ENCODE assay signal across 8 cellular contexts in the genomic region with DNA sequence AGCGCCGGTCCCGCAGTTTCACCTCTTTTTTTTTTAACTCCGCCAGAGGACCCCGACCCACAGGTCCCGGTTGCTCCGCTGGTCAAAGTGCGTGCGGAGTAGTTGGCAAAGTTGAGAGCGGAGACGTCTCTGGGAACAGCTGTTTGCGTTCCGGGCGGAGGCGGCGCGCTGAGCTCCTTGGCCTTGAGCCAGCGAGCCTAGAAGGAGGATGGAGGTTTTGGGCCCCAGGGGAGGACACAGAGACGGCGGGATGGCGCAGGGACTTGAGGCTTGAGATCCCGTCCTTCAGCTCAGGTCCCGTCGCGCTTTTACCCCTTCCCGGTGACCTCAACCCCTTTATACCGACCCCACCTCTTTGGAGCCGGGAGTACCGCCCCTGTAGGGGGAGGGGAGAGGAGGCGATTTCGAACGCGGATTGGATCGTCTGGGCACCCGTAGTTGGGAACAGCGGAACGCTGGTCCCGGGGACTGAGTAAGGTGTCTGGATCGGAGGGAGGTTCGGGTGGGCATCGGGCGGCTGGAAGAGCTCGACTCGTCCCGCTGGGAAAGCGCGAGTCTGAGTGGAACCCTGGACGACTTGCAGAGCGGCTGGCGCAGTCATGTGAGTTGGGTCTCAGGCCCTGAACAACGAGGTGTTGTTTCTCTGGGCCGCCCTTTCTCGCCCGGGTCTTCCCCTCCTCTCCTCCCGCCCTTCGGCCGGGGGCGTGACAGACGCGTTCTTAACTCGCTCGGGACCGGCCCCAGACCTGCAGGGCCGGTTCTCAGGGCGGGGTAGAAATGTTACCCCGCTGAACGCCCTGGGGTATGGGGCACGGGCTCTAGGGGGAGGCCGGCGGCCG. TPM values are rescaled to one million over a fixed set of nuclear protein-coding genes. Genes with fewer than 3 reads are reported as not detected.
DNase-seq lines count a peak whose midpoint lies in the region; ATAC-seq and TF ChIP-seq lines count a peak whose summit lies in the region.

A gene with protein sequence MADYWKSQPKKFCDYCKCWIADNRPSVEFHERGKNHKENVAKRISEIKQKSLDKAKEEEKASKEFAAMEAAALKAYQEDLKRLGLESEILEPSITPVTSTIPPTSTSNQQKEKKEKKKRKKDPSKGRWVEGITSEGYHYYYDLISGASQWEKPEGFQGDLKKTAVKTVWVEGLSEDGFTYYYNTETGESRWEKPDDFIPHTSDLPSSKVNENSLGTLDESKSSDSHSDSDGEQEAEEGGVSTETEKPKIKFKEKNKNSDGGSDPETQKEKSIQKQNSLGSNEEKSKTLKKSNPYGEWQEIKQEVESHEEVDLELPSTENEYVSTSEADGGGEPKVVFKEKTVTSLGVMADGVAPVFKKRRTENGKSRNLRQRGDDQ (plus strand): TSS at position 435 of the 839 bp plus-strand sequence. CDS start 165 bp downstream, at position 600.

- peak within 1 kb of the TSS; percentile 85 for H3K4me2 ChIP-seq in mammary epithelial cell (ENCODE audit: insufficient read depth, low read depth, low read length)

- peak within 1 kb of the TSS; percentile 98 to 100 (median 100) for H3K4me3 Mint-ChIP-seq in immature natural killer cell

- peaks cover 25% of the 10 kb centered on the region for H3K4me1 ChIP-seq in mammary epithelial cell (ENCODE audit: insufficient read depth, low read length)

- TF ChIP-seq CTCF in WI38 (IDR thresholded peaks at IDR 0.05; ENCODE audit: low read depth, low read length) (no peak), mammary epithelial cell (conservative IDR thresholded peaks at IDR 0.05 in 1 of 2, IDR thresholded peaks at IDR 0.05 in 1 of 2; ENCODE audit: extremely low read depth in 1 of 2, insufficient read depth in 1 of 2, low read depth in 1 of 2, low read length in 2 of 2) (peak in 1 of 2 donors; percentile 27)

- H4K20me1 ChIP-seq in mammary epithelial cell (ENCODE audit: insufficient read depth, low read length), result no peaks in the 10 kb centered on the region

- peaks cover 40 to 46% of the 10 kb centered on the region in 2 donors for H3K4me1 Mint-ChIP-seq in immature natural killer cell

- H3K36me3 Mint-ChIP-seq in immature natural killer cell, result peaks cover 0 to 10% (median 2%) of the 10 kb centered on the region in 3 donors

- H3K27me3 Mint-ChIP-seq in immature natural killer cell (ENCODE audit: low read depth in 3 of 3), result peaks cover 21 to 35% (median 28%) of the 10 kb centered on the region in 3 donors

- no peaks in the 10 kb centered on the region for H3K27me3 ChIP-seq in mammary epithelial cell (ENCODE audit: insufficient read depth, low read length)

- CTCF ChIA-PET in mammary epithelial cell (lab: Charles Lee; ENCODE audit: low non-redundant PET), result interaction anchor here (0.6 to 0.8 kb wide), 2 partner anchors 82 to 121 kb away, joined by 3 to 7 read pairs; no protein-coding TSS in a partner anchor

- peak within 1 kb of the TSS; percentile 93 for H2AFZ ChIP-seq in mammary epithelial cell (ENCODE audit: low read depth, low read length)

- no peaks in the 10 kb centered on the region for H3K9me3 ChIP-seq in mammary epithelial cell (replicated peaks; ENCODE audit: insufficient read depth, low read length)

- ATAC-seq in GM18870 (IDR thresholded peaks at IDR 0.05; ENCODE audit: unreplicated experiment) (peak; percentile 62), HG03108 (IDR thresholded peaks at IDR 0.05; ENCODE audit: unreplicated experiment) (peak; percentile 71)

- no peaks in the 10 kb centered on the region for H3K9me3 Mint-ChIP-seq in immature natural killer cell

- H3K27ac Mint-ChIP-seq in immature natural killer cell, result peak within 1 kb of the TSS; percentile 96 to 100 (median 99)

- H3K79me2 ChIP-seq in mammary epithelial cell (ENCODE audit: insufficient read depth, low read length), result peaks cover 80% of the 10 kb centered on the region

- in situ Hi-C loops in mammary epithelial cell (cut with MboI; ENCODE audit: low sequenced_read_pairs in 2 of 2), result loop anchor here in 1 of 2 donors (10.0 kb wide), 1 partner anchor 134 kb away; a partner anchor contains a TSS

- peak within 1 kb of the TSS; percentile 74 for H3K4me3 ChIP-seq in WI38 (ENCODE audit: low read depth, low read length)
- H3K4me3 ChIP-seq in mammary epithelial cell (replicated peaks in 1 of 3; ENCODE audit: insufficient read depth in 1 of 3, low read depth in 2 of 3, low read length in 3 of 3), result peak within 1 kb of the TSS; percentile 86 to 97 (median 87)

- no TSS peak for BruUV-seq in mammary epithelial cell (replicated peaks; lab: Mats Ljungman, UMichigan)

- peak within 1 kb of the TSS; percentile 96 for H3K9ac ChIP-seq in mammary epithelial cell (ENCODE audit: insufficient read depth, low read length)

- dilution Hi-C loops in mammary epithelial cell (cut with HindIII; ENCODE audit: low sequenced_read_pairs), result no loop called here

- under 1% methylated on average over 21 of the region's 71 CpGs for WGBS in mammary epithelial cell (ENCODE audit: low coverage, missing lambda C conversion rate)

- DNase-seq in AG08395 (ENCODE audit: low spot score) (peak; percentile 81), NCI-H2196 (lab: John Stamatoyannopoulos, UW; ENCODE audit: unreplicated experiment) (peak; percentile 82), mammary epithelial cell (peak; percentile 97), immature natural killer cell (peak; percentile 89 to 90 (median 90)), smooth muscle cell of the brain vasculature (ENCODE audit: low read depth, low spot score) (peak; percentile 89)

- H3K36me3 ChIP-seq in mammary epithelial cell (ENCODE audit: insufficient read depth, low read length), result peaks cover 12% of the 10 kb centered on the region

- intact Hi-C loops in mammary epithelial cell (cut with micrococcal nuclease), result loop anchor here (1.0 to 5.0 kb wide), 5 partner anchors 67 to 289 kb away; a partner anchor contains a TSS

- peak within 1 kb of the TSS; percentile 99 for H3K27ac ChIP-seq in mammary epithelial cell (ENCODE audit: insufficient read depth, low read depth, low read length)

RNA-seq across cellular contexts. Expression of the gene that starts here (rescaled TPM):
- total RNA-seq in mammary epithelial cell, result 10 to 100 TPM in 1 of 2 donors, 1 to 10 TPM in 1; 5.0 to 12.4 TPM
- polyA plus RNA-seq in mammary epithelial cell (5.2 TPM), immature natural killer cell (1 to 10 TPM; 3.6 to 5.4 (median 4.4) TPM)
- 0.98 TPM for polyA minus RNA-seq in mammary epithelial cell

Comparison
In these comparisons a context has a peak if more than half of its experiments do, and no peak if none do; other contexts are left out.
1. Peak in every context shown above with its lines: DNase-seq, ATAC-seq, H3K4me3 ChIP-seq and H3K27ac ChIP-seq.